In genomic region chr16:74521691-74522090, GRCh38 we compare ENCODE assay signal across 9 cellular contexts.
DNase-seq lines count a peak whose midpoint lies in the region; ATAC-seq and TF ChIP-seq lines count a peak whose summit lies in the region.
"Had no signal": no experiment of that assay in that cellular context is flagged by ENCODE, and none has a peak within 500 bp of the region (broad histone marks: within the 10 kb centered on the region; RNA-seq: fewer than 3 reads in every experiment).

No MANE protein-coding gene starts in this region.

- DNase-seq in ACHN (peak; percentile 74), HCEC 1CT (peak; percentile 35), cerebellar nuclear complex (lab: John Stamatoyannopoulos, UW) (peak; percentile 47 to 77), mucosa of descending colon (no peak), mucosa of gallbladder (ENCODE audit: low spot score) (no peak)
- DNase-seq in stimulated activated naive CD4-positive, alpha-beta T cell (lab: John Stamatoyannopoulos, UW), result no peak
- DNase-seq: COR-L47 had no signal

- TF ChIP-seq CTCF in mucosa of descending colon (IDR thresholded peaks at IDR 0.05), result no peak

- H3K9me3 ChIP-seq in mucosa of descending colon, result no peaks in the 10 kb centered on the region

- H3K36me3 ChIP-seq in mucosa of descending colon (ENCODE audit: low read depth), result no peaks in the 10 kb centered on the region

- peak overlapping the region; percentile 14 for H3K27ac ChIP-seq in layer of hippocampus (ENCODE audit: low read depth, low read length)

- H3K4me1 ChIP-seq in mucosa of descending colon (ENCODE audit: low read depth), result no peaks in the 10 kb centered on the region

- in situ Hi-C loops in ACHN (cut with HindIII; ENCODE audit: low pct_ligation_motif_present, low pct_unique_long_range_greater_than_20kb, low sequenced_read_pairs), result no loop called here

- no peaks in the 10 kb centered on the region for H3K27me3 ChIP-seq in layer of hippocampus (ENCODE audit: control insufficient read depth, insufficient read depth, low read length)

- intact Hi-C loops in mucosa of descending colon (cut with DNase I, micrococcal nuclease), result no loop called here

- ATAC-seq in mucosa of descending colon (no peak), HG02642 (IDR thresholded peaks at IDR 0.05; ENCODE audit: poor library complexity, unreplicated experiment) (no peak)

- no peak overlapping the region for H3K4me3 ChIP-seq in mucosa of descending colon

Comparison
In these comparisons a context has a peak if more than half of its experiments do, and no peak if none do; other contexts are left out.
1. DNase-seq: peak in ACHN (single experiment), HCEC 1CT (single experiment) and cerebellar nuclear complex (2 of 2); none in mucosa of descending colon (0 of 3), stimulated activated naive CD4-positive, alpha-beta T cell (0 of 6) and mucosa of gallbladder (single experiment).